1 cellular context compared by ENCODE assay signal in the genomic region with DNA sequence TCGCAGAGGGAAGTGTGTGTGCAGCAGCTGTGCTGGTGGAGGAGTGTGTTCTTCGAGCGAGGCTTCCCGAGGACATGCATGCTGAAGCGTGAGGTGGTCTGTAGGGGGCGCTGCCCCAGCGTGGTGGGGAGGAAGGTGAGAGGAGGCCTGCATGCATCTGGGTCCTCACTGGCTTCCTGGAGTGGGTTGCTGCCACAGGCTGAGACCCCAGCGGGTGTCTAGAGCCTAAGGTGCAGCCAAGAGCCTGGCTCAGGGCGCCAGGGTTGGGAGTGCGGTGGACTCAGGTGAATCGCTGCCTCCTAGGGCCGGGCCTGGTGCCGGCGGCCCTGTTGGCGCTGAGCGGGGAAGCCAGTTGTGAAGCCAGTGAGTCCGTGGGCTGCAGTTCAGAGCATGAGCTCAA.
A peak's percentile ranks its signal among the peaks of the same experiment; 100 is the strongest.
TF ChIP-seq lines count a peak whose summit lies in the region.

No MANE protein-coding gene starts in this region.

TF ChIP-seq in HepG2, 621 proteins besides CTCF, POLR2A, EP300 and RAD21:
- TF ChIP-seq RXRB (CRISPR knock-in tag; IDR thresholded peaks at IDR 0.05; ENCODE audit: borderline replicate concordance) (no peak), ZNF263 (CRISPR knock-in tag; IDR thresholded peaks at IDR 0.05) (peak; percentile 54; the same call in 1 of the 2 replicates), RBFOX2 (IDR thresholded peaks at IDR 0.05; ENCODE audit: low read depth, low read length) (peak; percentile 46; the same call in 1 of the 2 replicates), SMARCE1 (IDR thresholded peaks at IDR 0.05; ENCODE audit: borderline replicate concordance) (no peak), STAG1 (CRISPR knock-in tag; IDR thresholded peaks at IDR 0.05) (peak; percentile 48), AGO2 (optimal IDR thresholded peaks at IDR 0.05; ENCODE audit: low read depth, low read length) (peak; percentile 58)
- TF ChIP-seq, protein P1, sequence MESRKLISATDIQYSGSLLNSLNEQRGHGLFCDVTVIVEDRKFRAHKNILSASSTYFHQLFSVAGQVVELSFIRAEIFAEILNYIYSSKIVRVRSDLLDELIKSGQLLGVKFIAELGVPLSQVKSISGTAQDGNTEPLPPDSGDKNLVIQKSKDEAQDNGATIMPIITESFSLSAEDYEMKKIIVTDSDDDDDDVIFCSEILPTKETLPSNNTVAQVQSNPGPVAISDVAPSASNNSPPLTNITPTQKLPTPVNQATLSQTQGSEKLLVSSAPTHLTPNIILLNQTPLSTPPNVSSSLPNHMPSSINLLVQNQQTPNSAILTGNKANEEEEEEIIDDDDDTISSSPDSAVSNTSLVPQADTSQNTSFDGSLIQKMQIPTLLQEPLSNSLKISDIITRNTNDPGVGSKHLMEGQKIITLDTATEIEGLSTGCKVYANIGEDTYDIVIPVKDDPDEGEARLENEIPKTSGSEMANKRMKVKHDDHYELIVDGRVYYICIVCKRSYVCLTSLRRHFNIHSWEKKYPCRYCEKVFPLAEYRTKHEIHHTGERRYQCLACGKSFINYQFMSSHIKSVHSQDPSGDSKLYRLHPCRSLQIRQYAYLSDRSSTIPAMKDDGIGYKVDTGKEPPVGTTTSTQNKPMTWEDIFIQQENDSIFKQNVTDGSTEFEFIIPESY (CRISPR knock-in tag; IDR thresholded peaks at IDR 0.05): peak; percentile 97
